Comparison of ENCODE assay signal across 11 cellular contexts in the genomic region with DNA sequence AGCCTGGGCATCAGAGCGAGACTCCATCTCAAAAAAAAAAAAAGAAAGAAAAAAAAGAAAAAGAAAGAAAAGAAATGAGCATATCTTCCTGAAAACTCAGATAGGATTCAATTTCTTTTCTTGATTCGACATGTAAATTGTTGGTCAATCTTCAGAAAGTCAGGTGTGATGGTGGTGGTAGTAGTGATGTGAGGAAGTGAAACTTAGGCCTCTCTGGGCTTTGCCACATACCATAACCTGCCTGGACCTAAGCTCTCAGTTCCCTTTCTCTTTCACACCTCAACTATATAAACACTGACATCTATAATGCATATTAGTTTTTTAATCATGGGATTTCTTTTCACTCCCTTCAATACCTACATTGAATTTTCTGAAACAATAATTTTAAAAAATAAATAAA.
DNase-seq lines count a peak whose midpoint lies in the region; ATAC-seq and TF ChIP-seq lines count a peak whose summit lies in the region.
"Had no signal": no experiment of that assay in that cellular context is flagged by ENCODE, and none has a peak within 500 bp of the region (broad histone marks: within the 10 kb centered on the region; RNA-seq: fewer than 3 reads in every experiment).

No MANE protein-coding gene starts in this region.

- WGBS in stomach, 5 donors: 91 to 96% (median 94%) methylated on average over 2 of the region's 2 CpGs

- TF ChIP-seq POLR2A in stomach (IDR thresholded peaks at IDR 0.05): no peak

- no peaks in the 10 kb centered on the region for H3K4me1 ChIP-seq in stomach
- H3K4me1 ChIP-seq: esophagus muscularis mucosa had no signal

- H3K36me3 ChIP-seq in stomach: no peaks in the 10 kb centered on the region
- H3K36me3 ChIP-seq: brain microvascular endothelial cell, esophagus muscularis mucosa had no signal

- intact Hi-C loops in stomach (cut with DNase I; ENCODE audit: low total_unique reads): no loop called here

- ATAC-seq in GM19438 (IDR thresholded peaks at IDR 0.05; ENCODE audit: low read depth, unreplicated experiment): peak; percentile 99
- peak; percentile 98 for ATAC-seq in HG02852 (IDR thresholded peaks at IDR 0.05; ENCODE audit: unreplicated experiment)
- peak; percentile 98 for ATAC-seq in HG03520 (IDR thresholded peaks at IDR 0.05; ENCODE audit: unreplicated experiment)

- TF ChIP-seq CTCF in GM13976 (IDR thresholded peaks at IDR 0.05; ENCODE audit: borderline replicate concordance, control extremely low read depth, extremely low read depth, insufficient read depth, missing control alignments) (no peak), stomach (IDR thresholded peaks at IDR 0.05) (no peak)

- H3K4me3 ChIP-seq in stomach: no peak overlapping the region
- H3K4me3 ChIP-seq: esophagus muscularis mucosa had no signal

- H3K27me3 ChIP-seq in stomach: no peaks in the 10 kb centered on the region
- H3K27me3 ChIP-seq: brain microvascular endothelial cell, esophagus muscularis mucosa had no signal

- TF ChIP-seq EP300 in stomach (IDR thresholded peaks at IDR 0.05): no peak

- H3K9me3 ChIP-seq in stomach: no peaks in the 10 kb centered on the region
- H3K9me3 ChIP-seq: esophagus muscularis mucosa had no signal

- peak; percentile 85 for DNase-seq in GM13976 (ENCODE audit: low spot score)
- no peak for DNase-seq in NCI-H446 (lab: John Stamatoyannopoulos, UW)
- no peak for DNase-seq in stimulated activated CD4-positive, alpha-beta T cell treated with anti-CD3 and anti-CD28 coated beads, Interleukin-2, amount 100 ng/mL, for 48 hours
- no peak for DNase-seq in stimulated activated naive CD4-positive, alpha-beta T cell (lab: John Stamatoyannopoulos, UW)
- DNase-seq in stomach: no peak
- DNase-seq: activated T-cell treated with anti-CD3 and anti-CD28 coated beads, Interleukin-2, amount 50 U/mL, for 48 hours; brain microvascular endothelial cell had no signal

- no peak overlapping the region for H3K27ac ChIP-seq in stomach
- H3K27ac ChIP-seq: brain microvascular endothelial cell, esophagus muscularis mucosa had no signal

- in situ Hi-C loops in GM13976 (cut with MboI; ENCODE audit: low sequenced_read_pairs, unreplicated experiment): no loop called here
